In the genomic region with DNA sequence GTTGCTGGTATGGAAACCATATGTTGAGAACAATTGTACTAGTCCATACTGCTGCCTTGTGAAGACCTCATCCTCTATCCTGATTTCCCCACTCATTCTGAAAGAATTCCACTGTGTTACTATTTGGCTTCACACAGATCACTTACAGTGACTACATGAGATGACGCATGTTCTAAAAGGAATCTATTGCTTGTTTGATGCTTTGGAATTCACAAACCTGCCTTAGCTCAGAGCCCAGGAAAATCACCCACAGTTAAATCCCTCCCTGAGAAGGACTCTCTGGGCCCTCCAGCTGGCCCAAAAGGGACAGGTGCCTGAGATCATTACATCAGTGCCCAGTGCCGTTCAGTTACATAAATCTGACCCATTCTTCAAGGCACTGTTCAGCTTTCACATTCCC, we compare ENCODE assay signal across 1 cellular context.
TF ChIP-seq lines count a peak whose summit lies in the region.

No MANE protein-coding gene starts in this region.

TF ChIP-seq in GM23338, 12 proteins besides CTCF, POLR2A, EP300 and RAD21 (continued from another document):
- TF ChIP-seq, protein P1, sequence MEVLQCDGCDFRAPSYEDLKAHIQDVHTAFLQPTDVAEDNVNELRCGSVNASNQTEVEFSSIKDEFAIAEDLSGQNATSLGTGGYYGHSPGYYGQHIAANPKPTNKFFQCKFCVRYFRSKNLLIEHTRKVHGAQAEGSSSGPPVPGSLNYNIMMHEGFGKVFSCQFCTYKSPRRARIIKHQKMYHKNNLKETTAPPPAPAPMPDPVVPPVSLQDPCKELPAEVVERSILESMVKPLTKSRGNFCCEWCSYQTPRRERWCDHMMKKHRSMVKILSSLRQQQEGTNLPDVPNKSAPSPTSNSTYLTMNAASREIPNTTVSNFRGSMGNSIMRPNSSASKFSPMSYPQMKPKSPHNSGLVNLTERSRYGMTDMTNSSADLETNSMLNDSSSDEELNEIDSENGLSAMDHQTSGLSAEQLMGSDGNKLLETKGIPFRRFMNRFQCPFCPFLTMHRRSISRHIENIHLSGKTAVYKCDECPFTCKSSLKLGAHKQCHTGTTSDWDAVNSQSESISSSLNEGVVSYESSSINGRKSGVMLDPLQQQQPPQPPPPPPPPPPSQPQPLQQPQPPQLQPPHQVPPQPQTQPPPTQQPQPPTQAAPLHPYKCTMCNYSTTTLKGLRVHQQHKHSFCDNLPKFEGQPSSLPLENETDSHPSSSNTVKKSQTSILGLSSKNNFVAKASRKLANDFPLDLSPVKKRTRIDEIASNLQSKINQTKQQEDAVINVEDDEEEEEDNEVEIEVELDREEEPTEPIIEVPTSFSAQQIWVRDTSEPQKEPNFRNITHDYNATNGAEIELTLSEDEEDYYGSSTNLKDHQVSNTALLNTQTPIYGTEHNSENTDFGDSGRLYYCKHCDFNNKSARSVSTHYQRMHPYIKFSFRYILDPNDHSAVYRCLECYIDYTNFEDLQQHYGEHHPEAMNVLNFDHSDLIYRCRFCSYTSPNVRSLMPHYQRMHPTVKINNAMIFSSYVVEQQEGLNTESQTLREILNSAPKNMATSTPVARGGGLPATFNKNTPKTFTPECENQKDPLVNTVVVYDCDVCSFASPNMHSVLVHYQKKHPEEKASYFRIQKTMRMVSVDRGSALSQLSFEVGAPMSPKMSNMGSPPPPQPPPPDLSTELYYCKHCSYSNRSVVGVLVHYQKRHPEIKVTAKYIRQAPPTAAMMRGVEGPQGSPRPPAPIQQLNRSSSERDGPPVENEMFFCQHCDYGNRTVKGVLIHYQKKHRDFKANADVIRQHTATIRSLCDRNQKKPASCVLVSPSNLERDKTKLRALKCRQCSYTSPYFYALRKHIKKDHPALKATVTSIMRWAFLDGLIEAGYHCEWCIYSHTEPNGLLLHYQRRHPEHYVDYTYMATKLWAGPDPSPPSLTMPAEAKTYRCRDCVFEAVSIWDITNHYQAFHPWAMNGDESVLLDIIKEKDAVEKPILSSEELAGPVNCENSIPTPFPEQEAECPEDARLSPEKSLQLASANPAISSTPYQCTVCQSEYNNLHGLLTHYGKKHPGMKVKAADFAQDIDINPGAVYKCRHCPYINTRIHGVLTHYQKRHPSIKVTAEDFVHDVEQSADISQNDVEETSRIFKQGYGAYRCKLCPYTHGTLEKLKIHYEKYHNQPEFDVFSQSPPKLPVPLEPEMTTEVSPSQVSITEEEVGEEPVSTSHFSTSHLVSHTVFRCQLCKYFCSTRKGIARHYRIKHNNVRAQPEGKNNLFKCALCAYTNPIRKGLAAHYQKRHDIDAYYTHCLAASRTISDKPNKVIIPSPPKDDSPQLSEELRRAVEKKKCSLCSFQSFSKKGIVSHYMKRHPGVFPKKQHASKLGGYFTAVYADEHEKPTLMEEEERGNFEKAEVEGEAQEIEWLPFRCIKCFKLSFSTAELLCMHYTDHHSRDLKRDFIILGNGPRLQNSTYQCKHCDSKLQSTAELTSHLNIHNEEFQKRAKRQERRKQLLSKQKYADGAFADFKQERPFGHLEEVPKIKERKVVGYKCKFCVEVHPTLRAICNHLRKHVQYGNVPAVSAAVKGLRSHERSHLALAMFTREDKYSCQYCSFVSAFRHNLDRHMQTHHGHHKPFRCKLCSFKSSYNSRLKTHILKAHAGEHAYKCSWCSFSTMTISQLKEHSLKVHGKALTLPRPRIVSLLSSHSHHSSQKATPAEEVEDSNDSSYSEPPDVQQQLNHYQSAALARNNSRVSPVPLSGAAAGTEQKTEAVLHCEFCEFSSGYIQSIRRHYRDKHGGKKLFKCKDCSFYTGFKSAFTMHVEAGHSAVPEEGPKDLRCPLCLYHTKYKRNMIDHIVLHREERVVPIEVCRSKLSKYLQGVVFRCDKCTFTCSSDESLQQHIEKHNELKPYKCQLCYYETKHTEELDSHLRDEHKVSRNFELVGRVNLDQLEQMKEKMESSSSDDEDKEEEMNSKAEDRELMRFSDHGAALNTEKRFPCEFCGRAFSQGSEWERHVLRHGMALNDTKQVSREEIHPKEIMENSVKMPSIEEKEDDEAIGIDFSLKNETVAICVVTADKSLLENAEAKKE (CRISPR knock-in tag; IDR thresholded peaks at IDR 0.05): no peak
- no peak for TF ChIP-seq EZH2 (IDR thresholded peaks at IDR 0.05; ENCODE audit: low read depth, unreplicated experiment)
- no peak for TF ChIP-seq POLR2AphosphoS5 (IDR thresholded peaks at IDR 0.05; ENCODE audit: low read depth)
- TF ChIP-seq, protein P2, sequence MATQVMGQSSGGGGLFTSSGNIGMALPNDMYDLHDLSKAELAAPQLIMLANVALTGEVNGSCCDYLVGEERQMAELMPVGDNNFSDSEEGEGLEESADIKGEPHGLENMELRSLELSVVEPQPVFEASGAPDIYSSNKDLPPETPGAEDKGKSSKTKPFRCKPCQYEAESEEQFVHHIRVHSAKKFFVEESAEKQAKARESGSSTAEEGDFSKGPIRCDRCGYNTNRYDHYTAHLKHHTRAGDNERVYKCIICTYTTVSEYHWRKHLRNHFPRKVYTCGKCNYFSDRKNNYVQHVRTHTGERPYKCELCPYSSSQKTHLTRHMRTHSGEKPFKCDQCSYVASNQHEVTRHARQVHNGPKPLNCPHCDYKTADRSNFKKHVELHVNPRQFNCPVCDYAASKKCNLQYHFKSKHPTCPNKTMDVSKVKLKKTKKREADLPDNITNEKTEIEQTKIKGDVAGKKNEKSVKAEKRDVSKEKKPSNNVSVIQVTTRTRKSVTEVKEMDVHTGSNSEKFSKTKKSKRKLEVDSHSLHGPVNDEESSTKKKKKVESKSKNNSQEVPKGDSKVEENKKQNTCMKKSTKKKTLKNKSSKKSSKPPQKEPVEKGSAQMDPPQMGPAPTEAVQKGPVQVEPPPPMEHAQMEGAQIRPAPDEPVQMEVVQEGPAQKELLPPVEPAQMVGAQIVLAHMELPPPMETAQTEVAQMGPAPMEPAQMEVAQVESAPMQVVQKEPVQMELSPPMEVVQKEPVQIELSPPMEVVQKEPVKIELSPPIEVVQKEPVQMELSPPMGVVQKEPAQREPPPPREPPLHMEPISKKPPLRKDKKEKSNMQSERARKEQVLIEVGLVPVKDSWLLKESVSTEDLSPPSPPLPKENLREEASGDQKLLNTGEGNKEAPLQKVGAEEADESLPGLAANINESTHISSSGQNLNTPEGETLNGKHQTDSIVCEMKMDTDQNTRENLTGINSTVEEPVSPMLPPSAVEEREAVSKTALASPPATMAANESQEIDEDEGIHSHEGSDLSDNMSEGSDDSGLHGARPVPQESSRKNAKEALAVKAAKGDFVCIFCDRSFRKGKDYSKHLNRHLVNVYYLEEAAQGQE (IDR thresholded peaks at IDR 0.05; ENCODE audit: unreplicated experiment): no peak
- no peak for TF ChIP-seq STAT1 (IDR thresholded peaks at IDR 0.05; ENCODE audit: unreplicated experiment)
- no peak for TF ChIP-seq CREB1 (CRISPR knock-in tag; IDR thresholded peaks at IDR 0.05; ENCODE audit: low read depth)
- no peak for TF ChIP-seq ZNF331 (CRISPR knock-in tag; IDR thresholded peaks at IDR 0.05; ENCODE audit: low read depth)
